In genomic region chr1:1329304-1330210, GRCh38 we compare ENCODE assay signal across 1 cellular context.
A peak's percentile ranks its signal among the peaks of the same experiment; 100 is the strongest.
TF ChIP-seq lines count a peak whose summit lies in the region.

No MANE protein-coding gene starts in this region.

TF ChIP-seq in HepG2, 621 proteins besides CTCF, POLR2A, EP300 and RAD21 (continued from another document and continues in another):
- TF ChIP-seq CBX2 (IDR thresholded peaks at IDR 0.05; ENCODE audit: low read depth, low read length): no peak
- TF ChIP-seq CBX2 (CRISPR knock-in tag; IDR thresholded peaks at IDR 0.05; ENCODE audit: low read depth): no peak
- TF ChIP-seq ZNF337 (CRISPR knock-in tag; IDR thresholded peaks at IDR 0.05; ENCODE audit: borderline replicate concordance, low read depth): no peak
- TF ChIP-seq IRF1 (CRISPR knock-in tag; IDR thresholded peaks at IDR 0.05; ENCODE audit: low read depth): no peak
- TF ChIP-seq ZNF670 (CRISPR knock-in tag; IDR thresholded peaks at IDR 0.05; ENCODE audit: borderline replicate concordance): no peak
- TF ChIP-seq ZNF207 (IDR thresholded peaks at IDR 0.05; ENCODE audit: borderline replicate concordance): no peak
- no peak for TF ChIP-seq CEBPZ (IDR thresholded peaks at IDR 0.05; ENCODE audit: low read length)
- TF ChIP-seq ZMYM2 (CRISPR knock-in tag; IDR thresholded peaks at IDR 0.05): no peak
- no peak for TF ChIP-seq NFRKB (IDR thresholded peaks at IDR 0.05)
- no peak for TF ChIP-seq RERE (CRISPR knock-in tag; IDR thresholded peaks at IDR 0.05; ENCODE audit: low read depth)
- TF ChIP-seq AGO2 (optimal IDR thresholded peaks at IDR 0.05; ENCODE audit: low read depth, low read length): peak; percentile 96
- peak; percentile 7 for TF ChIP-seq ZNF883 (CRISPR knock-in tag; IDR thresholded peaks at IDR 0.05; ENCODE audit: not compliant biosample characterization)
- no peak for TF ChIP-seq KLF15 (CRISPR knock-in tag; IDR thresholded peaks at IDR 0.05; ENCODE audit: borderline replicate concordance)
- no peak for TF ChIP-seq ZNF33A (CRISPR knock-in tag; IDR thresholded peaks at IDR 0.05; ENCODE audit: borderline replicate concordance)
- TF ChIP-seq ZNF264 (CRISPR knock-in tag; IDR thresholded peaks at IDR 0.05): no peak
- no peak for TF ChIP-seq ZNF468 (CRISPR knock-in tag; IDR thresholded peaks at IDR 0.05)
- peak; percentile 88; the same call in 1 of the 2 replicates for TF ChIP-seq ZNF326 (CRISPR knock-in tag; IDR thresholded peaks at IDR 0.05; ENCODE audit: borderline replicate concordance)
- TF ChIP-seq EZH2 (conservative IDR thresholded peaks at IDR 0.05; ENCODE audit: low read depth, low read length): no peak
- TF ChIP-seq, protein P1, sequence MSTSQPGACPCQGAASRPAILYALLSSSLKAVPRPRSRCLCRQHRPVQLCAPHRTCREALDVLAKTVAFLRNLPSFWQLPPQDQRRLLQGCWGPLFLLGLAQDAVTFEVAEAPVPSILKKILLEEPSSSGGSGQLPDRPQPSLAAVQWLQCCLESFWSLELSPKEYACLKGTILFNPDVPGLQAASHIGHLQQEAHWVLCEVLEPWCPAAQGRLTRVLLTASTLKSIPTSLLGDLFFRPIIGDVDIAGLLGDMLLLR (CRISPR knock-in tag; IDR thresholded peaks at IDR 0.05): 0 out of 2 replicates have a peak, but pooled peaks have one; percentile 39
- TF ChIP-seq POLR2AphosphoS2 (IDR thresholded peaks at IDR 0.05; ENCODE audit: low read depth, low read length): no peak
- TF ChIP-seq ZNF558 (CRISPR knock-in tag; IDR thresholded peaks at IDR 0.05; ENCODE audit: borderline replicate concordance): no peak
- TF ChIP-seq POLR2G (IDR thresholded peaks at IDR 0.05; ENCODE audit: low read depth, low read length): peak; percentile 45; the same call in 1 of the 2 replicates
- no peak for TF ChIP-seq ZNF720 (CRISPR knock-in tag; IDR thresholded peaks at IDR 0.05)
- no peak for TF ChIP-seq PAWR (CRISPR knock-in tag; IDR thresholded peaks at IDR 0.05; ENCODE audit: borderline replicate concordance)
- no peak for TF ChIP-seq TOPORS (CRISPR knock-in tag; IDR thresholded peaks at IDR 0.05)
- no peak for TF ChIP-seq HINFP (CRISPR knock-in tag; IDR thresholded peaks at IDR 0.05; ENCODE audit: low read depth)
- no peak for TF ChIP-seq MTF1 (CRISPR knock-in tag; IDR thresholded peaks at IDR 0.05)
- no peak for TF ChIP-seq ZNF263 (CRISPR knock-in tag; IDR thresholded peaks at IDR 0.05)
- TF ChIP-seq FOXP1 (IDR thresholded peaks at IDR 0.05): no peak
- TF ChIP-seq FOXP1 (CRISPR knock-in tag; IDR thresholded peaks at IDR 0.05): no peak
- TF ChIP-seq REL (CRISPR knock-in tag; conservative IDR thresholded peaks at IDR 0.05): 0 out of 2 replicates have a peak, but pooled peaks have one; percentile 33
- peak; percentile 39 for TF ChIP-seq RBFOX2 (IDR thresholded peaks at IDR 0.05; ENCODE audit: low read depth, low read length)
- TF ChIP-seq ZFP1 (CRISPR knock-in tag; IDR thresholded peaks at IDR 0.05): no peak
- TF ChIP-seq MIXL1 (CRISPR knock-in tag; IDR thresholded peaks at IDR 0.05): no peak
- peak; percentile 86; the same call in 1 of the 2 replicates for TF ChIP-seq DNMT1 (CRISPR knock-in tag; IDR thresholded peaks at IDR 0.05)
- no peak for TF ChIP-seq ERF (CRISPR knock-in tag; IDR thresholded peaks at IDR 0.05)
- no peak for TF ChIP-seq TSC22D2 (CRISPR knock-in tag; IDR thresholded peaks at IDR 0.05; ENCODE audit: borderline replicate concordance)
- no peak for TF ChIP-seq PRMT3 (CRISPR knock-in tag; IDR thresholded peaks at IDR 0.05; ENCODE audit: borderline replicate concordance, low read depth)
- TF ChIP-seq IKZF5 (CRISPR knock-in tag; IDR thresholded peaks at IDR 0.05): no peak
- TF ChIP-seq SNRNP70 (IDR thresholded peaks at IDR 0.05; ENCODE audit: low read depth, low read length): no peak
- TF ChIP-seq MNT (IDR thresholded peaks at IDR 0.05): peak; percentile 88
- TF ChIP-seq NFKB2 (CRISPR knock-in tag; IDR thresholded peaks at IDR 0.05; ENCODE audit: borderline replicate concordance): no peak
- peak; percentile 17; the same call in 1 of the 2 replicates for TF ChIP-seq MYC (CRISPR knock-in tag; IDR thresholded peaks at IDR 0.05; ENCODE audit: borderline replicate concordance)
- TF ChIP-seq GPN1 (CRISPR knock-in tag; IDR thresholded peaks at IDR 0.05; ENCODE audit: borderline replicate concordance): no peak
- no peak for TF ChIP-seq DMTF1 (CRISPR knock-in tag; IDR thresholded peaks at IDR 0.05)
